In genomic region chr14:65333926-65334687, GRCh38 we compare ENCODE assay signal across 10 cellular contexts.
DNase-seq lines count a peak whose midpoint lies in the region; ATAC-seq lines count a peak whose summit lies in the region.
"Had no signal": no experiment of that assay in that cellular context is flagged by ENCODE, and none has a peak within 500 bp of the region (broad histone marks: within the 10 kb centered on the region; RNA-seq: fewer than 3 reads in every experiment).

No MANE protein-coding gene starts in this region.

- H3K27ac Mint-ChIP-seq in naive B cell: peak overlapping the region in 4 of 6 donors; percentile 16 to 72 (median 44)

- H3K36me3 ChIP-seq in HUES6 (ENCODE audit: control insufficient read depth, insufficient read depth, low read length): no peaks in the 10 kb centered on the region

- peak overlapping the region; percentile 23 to 87 (median 53) for H3K4me3 Mint-ChIP-seq in naive B cell

- no peaks in the 10 kb centered on the region for H3K36me3 Mint-ChIP-seq in naive B cell

- peaks cover 21% of the 10 kb centered on the region for H3K27me3 ChIP-seq in HUES6 (ENCODE audit: control insufficient read depth, insufficient read depth, low read length)

- H3K4me1 ChIP-seq in HUES6 (ENCODE audit: control insufficient read depth, insufficient read depth, low read length): peaks cover 27% of the 10 kb centered on the region

- H3K27ac ChIP-seq in HUES6 (ENCODE audit: low read depth, low read length): peak overlapping the region; percentile 54; the same call in 1 of the 2 replicates

- no peaks in the 10 kb centered on the region for H3K27me3 Mint-ChIP-seq in naive B cell

- no peaks in the 10 kb centered on the region for H3K9me3 Mint-ChIP-seq in naive B cell

- no peaks in the 10 kb centered on the region for H3K9me3 ChIP-seq in HUES6 (ENCODE audit: control insufficient read depth, insufficient read depth, low read depth, low read length)

- peaks cover 45 to 60% (median 55%) of the 10 kb centered on the region in 3 donors for H3K4me1 Mint-ChIP-seq in naive B cell

- H3K4me3 ChIP-seq in HUES6 (ENCODE audit: low read depth, low read length): peak overlapping the region; percentile 53

- DNase-seq in AG08396 (ENCODE audit: low spot score) (peak; percentile 66), dedifferentiated amniotic fluid mesenchymal stem cell (ENCODE audit: extremely low spot score) (peak; percentile 81), naive B cell (no peak), KG1 (lab: John Stamatoyannopoulos, UW) (no peak), glomerular visceral epithelial cell (ENCODE audit: extremely low spot score) (no peak), NCI-H2081 (lab: John Stamatoyannopoulos, UW) (no peak)
- DNase-seq: amygdala, KBM-7 had no signal

- ATAC-seq in naive B cell (ENCODE audit: low read depth in 2 of 2): peak in 1 of 2 donors; percentile 11
- ATAC-seq in GM21360 (IDR thresholded peaks at IDR 0.05; ENCODE audit: unreplicated experiment): no peak

- H3K9ac ChIP-seq in HUES6 (ENCODE audit: low read length): peak overlapping the region; percentile 74

Comparison
In these comparisons a context has a peak if more than half of its experiments do, and no peak if none do; other contexts are left out.
1. DNase-seq: peak in AG08396 (single experiment) and dedifferentiated amniotic fluid mesenchymal stem cell (single experiment); none in naive B cell (single experiment), KG1 (single experiment), glomerular visceral epithelial cell (single experiment) and NCI-H2081 (0 of 2).